11 cellular contexts compared by ENCODE assay signal in the genomic region with DNA sequence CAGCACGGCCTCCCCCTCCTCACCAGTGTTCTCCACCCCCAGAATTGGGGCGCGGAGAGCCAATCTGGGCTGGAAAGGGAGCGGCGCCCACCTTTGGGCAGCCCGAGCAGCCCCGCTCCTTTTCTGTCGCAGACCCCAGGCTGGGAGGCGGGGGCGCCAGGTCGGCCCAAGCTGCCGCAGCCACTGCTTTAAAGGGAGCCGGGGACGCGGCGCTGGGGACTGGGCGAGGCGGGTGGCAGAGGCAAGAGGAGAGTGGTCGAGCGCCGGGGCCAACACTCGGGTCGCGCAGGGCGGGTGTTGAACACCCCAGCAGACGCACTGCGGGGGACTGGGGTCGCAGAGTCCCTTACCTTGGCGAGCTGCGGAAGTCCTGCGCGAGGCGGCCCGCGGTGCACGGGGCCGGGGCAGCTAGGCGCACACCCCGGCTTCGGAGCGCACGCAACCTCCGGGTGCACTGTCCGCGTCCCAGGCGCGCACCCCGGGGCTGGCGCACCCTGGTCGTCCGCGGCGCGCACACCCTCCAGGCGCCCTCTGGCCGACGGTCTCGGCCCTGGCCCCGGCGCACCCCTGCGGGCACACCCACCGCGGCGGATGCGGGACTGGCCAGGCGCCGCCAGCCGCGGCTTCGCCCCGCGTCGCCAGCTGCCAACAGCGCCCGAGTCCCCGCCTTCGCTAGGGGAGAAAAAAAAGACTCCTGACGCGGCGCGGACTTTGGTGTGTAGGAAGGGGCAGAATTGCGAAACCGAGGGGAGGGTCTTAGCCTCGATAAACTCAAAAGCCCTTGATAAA. TPM values are rescaled to one million over a fixed set of nuclear protein-coding genes. Genes with fewer than 3 reads are reported as not detected.
A peak's percentile ranks its signal among the peaks of the same experiment; 100 is the strongest.
DNase-seq lines count a peak whose midpoint lies in the region; ATAC-seq and TF ChIP-seq lines count a peak whose summit lies in the region.
"Had no signal": no experiment of that assay in that cellular context is flagged by ENCODE, and none has a peak within 500 bp of the region (broad histone marks: within the 10 kb centered on the region; RNA-seq: fewer than 3 reads in every experiment).

A gene (minus strand): TSS at position 679 of the 789 bp plus-strand sequence. CDS start 37,870 bp downstream, outside the sequence.

- H3K4me1 ChIP-seq in GM23338 (ENCODE audit: insufficient read depth) = no peaks in the 10 kb centered on the region; the same call in 1 of the 2 replicates
- peaks cover 3% of the 10 kb centered on the region for H3K4me1 ChIP-seq in hepatocyte (ENCODE audit: insufficient read depth)
- H3K4me1 ChIP-seq in rectal smooth muscle tissue (ENCODE audit: control insufficient read depth, insufficient read depth, low read length) = no peaks in the 10 kb centered on the region

- H3K79me2 ChIP-seq in GM23338 (replicated peaks; ENCODE audit: insufficient read depth) (no peaks in the 10 kb centered on the region), hepatocyte (no peaks in the 10 kb centered on the region)

- no peaks in the 10 kb centered on the region; the same call in 2 of the 3 replicates for H3K9me3 Mint-ChIP-seq in GM23338

- 2% methylated on average over 66 of the region's 84 CpGs for WGBS in hepatocyte (ENCODE audit: low lambda C conversion rate, missing lambda C conversion rate)

- peaks cover 55% of the 10 kb centered on the region for H3K27me3 ChIP-seq in GM23338 (ENCODE audit: insufficient read depth)
- H3K27me3 ChIP-seq in hepatocyte = no peaks in the 10 kb centered on the region
- H3K27me3 ChIP-seq in rectal smooth muscle tissue (ENCODE audit: control insufficient read depth, insufficient read depth, low read length) = peaks cover 5% of the 10 kb centered on the region

- no peak within 1 kb of the TSS for H3K27ac Mint-ChIP-seq in GM23338
- H3K27ac Mint-ChIP-seq: IgD-negative memory B cell had no signal

- H3K36me3 Mint-ChIP-seq in GM23338 (ENCODE audit: low read depth) = no peaks in the 10 kb centered on the region; the same call in 2 of the 3 replicates

- TF ChIP-seq CTCF in GM23338 (conservative IDR thresholded peaks at IDR 0.05; ENCODE audit: low read depth in 2 of 2) = 0 out of 4 replicates have a peak, but pooled peaks of 1 of the 2 experiments have one; percentile 5
- TF ChIP-seq CTCF in hepatocyte (IDR thresholded peaks at IDR 0.05; ENCODE audit: poor library complexity) = no peak

- H3K9me2 ChIP-seq in GM23338 (ENCODE audit: insufficient read depth) = no peaks in the 10 kb centered on the region
- H3K9me2 ChIP-seq in hepatocyte (replicated peaks; ENCODE audit: insufficient read depth) = no peaks in the 10 kb centered on the region

- H3K36me3 ChIP-seq in GM23338 (ENCODE audit: insufficient read depth) (no peaks in the 10 kb centered on the region), SK-N-MC (ENCODE audit: insufficient read depth, low read length) (no peaks in the 10 kb centered on the region), hepatocyte (replicated peaks; ENCODE audit: insufficient read depth, low read depth) (no peaks in the 10 kb centered on the region), rectal smooth muscle tissue (ENCODE audit: control insufficient read depth, insufficient read depth, low read length) (no peaks in the 10 kb centered on the region)

- H3K4me2 ChIP-seq in GM23338 = peak within 1 kb of the TSS; percentile 97
- peak within 1 kb of the TSS; percentile 98 for H3K4me2 ChIP-seq in hepatocyte

- H3K27ac ChIP-seq in GM23338 (ENCODE audit: low read depth) (no peak within 1 kb of the TSS), SK-N-MC (no peak within 1 kb of the TSS), hepatocyte (no peak within 1 kb of the TSS), rectal smooth muscle tissue (ENCODE audit: low read depth, low read length) (no peak within 1 kb of the TSS)

- H2AFZ ChIP-seq in GM23338 = peak within 1 kb of the TSS; percentile 99
- H2AFZ ChIP-seq in hepatocyte = peak within 1 kb of the TSS; percentile 82

- peak within 1 kb of the TSS; percentile 77 for H3K4me3 Mint-ChIP-seq in GM23338

- peaks cover 35% of the 10 kb centered on the region for H3K27me3 Mint-ChIP-seq in GM23338 (ENCODE audit: insufficient read depth, low read depth, poor library complexity)

- no peaks in the 10 kb centered on the region for H3K9me3 ChIP-seq in SK-N-MC (ENCODE audit: low read depth, low read length)
- H3K9me3 ChIP-seq in hepatocyte (ENCODE audit: low read depth) = no peaks in the 10 kb centered on the region

- peaks cover 10% of the 10 kb centered on the region for H3K4me1 Mint-ChIP-seq in GM23338

- no peak within 1 kb of the TSS for H3K9ac ChIP-seq in SK-N-MC (ENCODE audit: insufficient read length)
- no peak within 1 kb of the TSS for H3K9ac ChIP-seq in rectal smooth muscle tissue (ENCODE audit: low read length)

- H3F3A ChIP-seq in GM23338 (replicated peaks; ENCODE audit: low read depth) = no peaks in the 10 kb centered on the region

- H4K20me1 ChIP-seq in GM23338 (replicated peaks; ENCODE audit: insufficient read depth) (no peaks in the 10 kb centered on the region), hepatocyte (ENCODE audit: insufficient read depth, poor library complexity, severe bottlenecking) (no peaks in the 10 kb centered on the region)

- H3K4me3 ChIP-seq in GM23338 (peak within 1 kb of the TSS; percentile 92), SK-N-MC (peak within 1 kb of the TSS; percentile 71), hepatocyte (peak within 1 kb of the TSS; percentile 38), rectal smooth muscle tissue (ENCODE audit: low read length) (peak within 1 kb of the TSS; percentile 55)

- ATAC-seq in GM23338 = peak; percentile 76
- no peak for ATAC-seq in HG03520 (IDR thresholded peaks at IDR 0.05; ENCODE audit: unreplicated experiment)
- ATAC-seq: activated CD4-positive, CD25-positive, alpha-beta regulatory T cell treated with anti-CD3 and anti-CD28 coated beads, Interleukin-2, amount 50 U/mL, for 24 hours had no signal

- DNase-seq in GM23338 (ENCODE audit: low spot score) (peak; percentile 78), SK-N-MC (ENCODE audit: low read depth, low spot score) (no peak), hepatocyte (ENCODE audit: low spot score) (peak; percentile 69), DMS153 (lab: John Stamatoyannopoulos, UW) (no peak), OCI-M1 (lab: John Stamatoyannopoulos, UW) (no peak), GDM1 (lab: John Stamatoyannopoulos, UW) (no peak)

TF ChIP-seq in GM23338, 12 proteins besides CTCF, POLR2A, EP300 and RAD21:
- TF ChIP-seq NANOG (IDR thresholded peaks at IDR 0.05; ENCODE audit: borderline replicate concordance) = no peak
- TF ChIP-seq EZH2 (IDR thresholded peaks at IDR 0.05; ENCODE audit: low read depth, unreplicated experiment) = peak; percentile 7
- no peak for TF ChIP-seq CREB1 (CRISPR knock-in tag; IDR thresholded peaks at IDR 0.05; ENCODE audit: low read depth)
TF ChIP-seq in GM23338: peak in this region for 1.

RNA-seq across cellular contexts. Expression of the gene that starts here (rescaled TPM):
- 0.19 and 0.42 TPM in 2 replicates for total RNA-seq in GM23338 (2014; rRNA removed; shearing (Covaris generic))
- polyA plus RNA-seq in GM23338 (2016; fragmentation: Nextera tagmentation; extraction: Ambion mirVana) (0.31 and 0.49 TPM in 2 replicates), hepatocyte (7.7 and 8.3 TPM in 2 replicates)
- total RNA-seq in hepatocyte = 5.5 and 6.0 TPM in 2 replicates
- total RNA-seq: endothelial cell of umbilical vein had no signal
- polyA plus RNA-seq: endothelial cell of umbilical vein, IgD-negative memory B cell had no signal

Comparison
In these comparisons a context has a peak if more than half of its experiments do, and no peak if none do; other contexts are left out.
1. Peak in DNase-seq, ATAC-seq, H3K4me3 ChIP-seq and H3K4me2 ChIP-seq in GM23338; RNA of the gene not detected or under 1 TPM.
2. H3K4me3 ChIP-seq: peak in every context shown above with its lines; median percentile 92 in GM23338; 71 in SK-N-MC; 55 in rectal smooth muscle tissue; 38 in hepatocyte.